In the genomic region with DNA sequence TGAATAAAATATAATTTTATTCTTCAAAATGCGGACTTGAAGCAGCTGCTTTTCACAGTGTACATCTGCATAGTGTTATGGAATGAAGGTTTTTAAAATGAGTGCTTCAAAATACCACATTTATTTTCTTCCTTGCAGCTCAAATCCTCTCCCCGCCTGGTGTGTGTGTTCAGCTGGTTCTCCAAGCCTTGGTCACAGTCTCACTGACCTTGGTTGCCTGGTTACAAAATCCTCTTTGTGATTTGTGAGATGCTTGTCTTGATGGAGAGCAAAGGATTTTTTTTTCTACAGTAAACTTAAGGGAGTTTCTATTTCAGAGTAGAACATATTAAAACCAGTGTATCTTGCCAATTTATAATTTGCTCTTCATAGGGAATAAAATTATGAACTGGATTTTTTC, we compare ENCODE assay signal across 16 cellular contexts.
DNase-seq lines count a peak whose midpoint lies in the region; ATAC-seq, FAIRE-seq and TF ChIP-seq lines count a peak whose summit lies in the region.
"Had no signal": no experiment of that assay in that cellular context is flagged by ENCODE, and none has a peak within 500 bp of the region (broad histone marks: within the 10 kb centered on the region; RNA-seq: fewer than 3 reads in every experiment).

No MANE protein-coding gene starts in this region.

- POLR2A ChIA-PET in A673 (lab: Charles Lee; ENCODE audit: low non-redundant PET) = no interaction called here

- no peak for ATAC-seq in GM21423 (IDR thresholded peaks at IDR 0.05; ENCODE audit: unreplicated experiment)

- peak; percentile 95 for FAIRE-seq in D721Med (lab: Jason Lieb, UNC)

- H3K4me3 ChIP-seq in astrocyte of the spinal cord (ENCODE audit: low read depth, low read length) (no peak overlapping the region), A673 (ENCODE audit: low read depth, low read length, poor library complexity, severe bottlenecking) (no peak overlapping the region)

- in situ Hi-C loops in astrocyte of the spinal cord (cut with HindIII; ENCODE audit: low sequenced_read_pairs) = no loop called here

- no peaks in the 10 kb centered on the region for H3K27me3 Mint-ChIP-seq in nephron (ENCODE audit: low read depth)
- H3K27me3 Mint-ChIP-seq: activated CD4-positive, alpha-beta memory T cell treated with anti-CD3 and anti-CD28 coated beads for 36 hours; dendritic cell treated with granulocyte-macrophage colony-stimulating factor and Interleukin-4, amounts not matched to agents 40 ng/mL and 50 ng/mL, for 4 days had no signal

- H3K36me3 Mint-ChIP-seq in nephron (ENCODE audit: low read depth) = no peaks in the 10 kb centered on the region
- H3K36me3 Mint-ChIP-seq: activated CD4-positive, alpha-beta memory T cell treated with anti-CD3 and anti-CD28 coated beads for 36 hours had no signal

- peak overlapping the region; percentile 91 to 92 (median 92) for H3K27ac Mint-ChIP-seq in nephron
- H3K27ac Mint-ChIP-seq: activated CD4-positive, alpha-beta memory T cell treated with anti-CD3 and anti-CD28 coated beads for 36 hours; dendritic cell treated with granulocyte-macrophage colony-stimulating factor and Interleukin-4, amounts not matched to agents 40 ng/mL and 50 ng/mL, for 4 days; T-helper 2 cell treated with Interferon-gamma antibody and Interleukin-4, amounts not matched to agents 5 μg/mL and 100 μg/mL, for 36 hours had no signal

- DNase-seq in D721Med (ENCODE audit: insufficient read length, low spot score) = no peak
- DNase-seq in NCI-H2081 treated with DMSO at 0.1 percent for 48 hours (lab: John Stamatoyannopoulos, UW) = peak; percentile 23
- peak; percentile 61 for DNase-seq in astrocyte of the spinal cord (ENCODE audit: low read depth, low spot score)
- DNase-seq in A673 (ENCODE audit: low spot score) = no peak
- no peak for DNase-seq in HUDEP-2 (lab: John Stamatoyannopoulos, UW; ENCODE audit: unreplicated experiment in 76 of 76)
- no peak for DNase-seq in HT-29 (ENCODE audit: low spot score)
- DNase-seq: activated CD4-positive, alpha-beta memory T cell treated with anti-CD3 and anti-CD28 coated beads for 36 hours; activated naive CD4-positive, alpha-beta T cell treated with Interleukin-2 at 50 U/mL for 16 hours; stimulated activated naive CD4-positive, alpha-beta T cell treated with Interleukin-2 at 50 U/mL for 16 hours had no signal

- peaks cover 32% of the 10 kb centered on the region for H3K4me1 ChIP-seq in A673 (ENCODE audit: insufficient read depth, low read length, poor library complexity, severe bottlenecking)
- H3K4me1 ChIP-seq: parathyroid adenoma had no signal

- H3K4me3 Mint-ChIP-seq in nephron = peak overlapping the region; percentile 17 to 50 (median 21)
- H3K4me3 Mint-ChIP-seq: activated CD4-positive, alpha-beta memory T cell treated with anti-CD3 and anti-CD28 coated beads for 36 hours; dendritic cell treated with granulocyte-macrophage colony-stimulating factor and Interleukin-4, amounts not matched to agents 40 ng/mL and 50 ng/mL, for 4 days; T-helper 2 cell treated with Interferon-gamma antibody and Interleukin-4, amounts not matched to agents 5 μg/mL and 100 μg/mL, for 36 hours had no signal

- CTCF ChIA-PET in A673 (lab: Charles Lee) = no interaction called here

- intact Hi-C loops in A673 (cut with micrococcal nuclease; ENCODE audit: unreplicated experiment) = loop anchor here (5.0 kb wide), 1 partner anchor 139 kb away; the partner anchor contains the start of gene PCDH18

- H3K9me3 Mint-ChIP-seq in nephron = no peaks in the 10 kb centered on the region
- H3K9me3 Mint-ChIP-seq: activated CD4-positive, alpha-beta memory T cell treated with anti-CD3 and anti-CD28 coated beads for 36 hours; dendritic cell treated with granulocyte-macrophage colony-stimulating factor and Interleukin-4, amounts not matched to agents 40 ng/mL and 50 ng/mL, for 4 days had no signal

- H3K9me3 ChIP-seq in A673 (ENCODE audit: low read depth, low read length, poor library complexity, severe bottlenecking) = no peaks in the 10 kb centered on the region

- H3K27ac ChIP-seq in A673 (ENCODE audit: low read depth, low read length, poor library complexity, severe bottlenecking) = no peak overlapping the region
- H3K27ac ChIP-seq: C4-2B, HL-60, parathyroid adenoma had no signal

- TF ChIP-seq CTCF in D721Med (IDR thresholded peaks at IDR 0.05; ENCODE audit: insufficient read depth, missing control alignments) = no peak
- no peak for TF ChIP-seq CTCF in astrocyte of the spinal cord (IDR thresholded peaks at IDR 0.05; ENCODE audit: low read depth, low read length)
- no peak for TF ChIP-seq CTCF in nephron (IDR thresholded peaks at IDR 0.05; ENCODE audit: unreplicated experiment in 3 of 3)
- no peak for TF ChIP-seq CTCF in A673 (conservative IDR thresholded peaks at IDR 0.05; ENCODE audit: low read depth, low read length)

- BruUV-seq in A673 (replicated peaks; lab: Mats Ljungman, UMichigan) = no TSS peak

- H3K27me3 ChIP-seq in A673 (replicated peaks; ENCODE audit: insufficient read depth, low read depth, low read length, poor library complexity) = no peaks in the 10 kb centered on the region

- H3K4me1 Mint-ChIP-seq in nephron = peaks cover 34% of the 10 kb centered on the region

- H3K36me3 ChIP-seq in A673 (ENCODE audit: insufficient read depth, low read length, poor library complexity, severe bottlenecking) = no peaks in the 10 kb centered on the region

Comparison
In these comparisons a context has a peak if more than half of its experiments do, and no peak if none do; other contexts are left out.
1. DNase-seq: peak in NCI-H2081 treated with DMSO at 0.1 percent for 48 hours (single experiment) and astrocyte of the spinal cord (single experiment); none in D721Med (single experiment), A673 (single experiment), HUDEP-2 (0 of 76) and HT-29 (single experiment).